In the genomic region with DNA sequence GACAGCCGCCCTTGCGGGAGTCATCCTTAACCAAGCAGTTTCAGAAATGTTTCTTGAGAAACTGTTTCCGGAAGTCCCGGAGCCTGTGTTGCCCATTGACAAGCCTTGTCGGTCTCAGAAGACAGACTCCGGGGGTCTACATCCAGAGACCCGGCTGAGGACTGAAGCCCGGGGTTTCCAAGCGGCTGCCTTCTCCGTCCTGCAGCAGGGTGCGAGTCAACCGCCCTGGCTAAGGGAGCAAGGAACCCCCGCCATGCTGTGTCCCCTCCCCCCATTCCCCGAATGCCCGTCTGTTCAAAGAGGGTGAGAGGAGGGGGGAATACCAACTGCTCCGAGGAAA, we compare ENCODE assay signal across 19 cellular contexts.
DNase-seq lines count a peak whose midpoint lies in the region; ATAC-seq and TF ChIP-seq lines count a peak whose summit lies in the region.
"Had no signal": no experiment of that assay in that cellular context is flagged by ENCODE, and none has a peak within 500 bp of the region (broad histone marks: within the 10 kb centered on the region; RNA-seq: fewer than 3 reads in every experiment).

No MANE protein-coding gene starts in this region.

- CTCF ChIA-PET in MCF 10A (lab: Yijun Ruan, JAX): no interaction called here
- CTCF ChIA-PET in SK-N-SH (lab: Yijun Ruan, JAX): no interaction called here

- no peak overlapping the region for H2AK5ac ChIP-seq in neuronal stem cell (ENCODE audit: low read depth, low read length)

- H3K4me2 ChIP-seq in neuronal stem cell (ENCODE audit: insufficient read depth, low read length, poor library complexity, severe bottlenecking) (no peak overlapping the region), SK-N-SH (no peak overlapping the region)
- H3K4me2 ChIP-seq: BLaER1 had no signal

- H3K27me3 Mint-ChIP-seq in MCF 10A (ENCODE audit: insufficient read depth, unreplicated experiment): no peaks in the 10 kb centered on the region

- peaks cover 24% of the 10 kb centered on the region for H3K4me1 Mint-ChIP-seq in MCF 10A (ENCODE audit: insufficient read depth, unreplicated experiment)

- H2BK15ac ChIP-seq in neuronal stem cell (ENCODE audit: low read length): no peak overlapping the region

- no peak for TF ChIP-seq EP300 in SK-N-SH (IDR thresholded peaks at IDR 0.05; ENCODE audit: borderline replicate concordance in 1 of 2, low read depth in 1 of 2, low read length in 1 of 2)

- no TSS peak for BruUV-seq in MCF 10A (replicated peaks; lab: Mats Ljungman, UMichigan)

- H3K4me1 ChIP-seq in breast epithelium (no peaks in the 10 kb centered on the region), esophagus (ENCODE audit: control insufficient read depth in 2 of 2, insufficient read depth in 2 of 2, low read length in 1 of 2) (peaks cover 0 to 3% of the 10 kb centered on the region in 2 donors), neuronal stem cell (ENCODE audit: control insufficient read depth in 2 of 2, insufficient read depth in 1 of 2, low read depth in 1 of 2, low read length in 2 of 2) (peaks cover 0 to 6% of the 10 kb centered on the region in 2 donors), SK-N-SH (ENCODE audit: control insufficient read depth in 1 of 2, insufficient read depth in 2 of 2, low read depth in 1 of 2, low read length in 1 of 2) (peaks cover 13 to 21% of the 10 kb centered on the region in 2 experiments; a peak in 2 of 4 replicates)

- H4K8ac ChIP-seq in neuronal stem cell (ENCODE audit: low read depth, low read length): no peak overlapping the region

- TF ChIP-seq CTCF in MCF 10A (IDR thresholded peaks at IDR 0.05; ENCODE audit: unreplicated experiment) (no peak), breast epithelium (IDR thresholded peaks at IDR 0.05) (no peak), SK-N-SH (IDR thresholded peaks at IDR 0.05) (no peak)

- H3F3A ChIP-seq in SK-N-SH (replicated peaks; ENCODE audit: insufficient read depth): peaks cover 11% of the 10 kb centered on the region

- POLR2A ChIA-PET in MCF 10A (lab: Yijun Ruan, JAX) (interaction anchor here (1.6 kb wide), 1 partner anchor 9 kb away, joined by 5 read pairs; no protein-coding TSS in a partner anchor), SK-N-SH (lab: Yijun Ruan, JAX) (interaction anchor here (0.7 kb wide), 1 partner anchor 80 kb away, joined by 4 read pairs; no protein-coding TSS in a partner anchor)

- no peak overlapping the region for H2BK12ac ChIP-seq in neuronal stem cell (ENCODE audit: low read length)

- no peak overlapping the region for H3K23ac ChIP-seq in neuronal stem cell (ENCODE audit: low read depth, low read length, poor library complexity)

- no peak overlapping the region for H2AFZ ChIP-seq in neuronal stem cell (ENCODE audit: low read length)
- no peak overlapping the region for H2AFZ ChIP-seq in SK-N-SH (ENCODE audit: low read depth)

- H3K9me3 ChIP-seq in breast epithelium (no peaks in the 10 kb centered on the region), esophagus (ENCODE audit: control insufficient read depth in 2 of 2, insufficient read depth in 1 of 2, low read depth in 1 of 2, low read length in 1 of 2) (no peaks in the 10 kb centered on the region), neuronal stem cell (replicated peaks in 1 of 2; ENCODE audit: control insufficient read depth in 2 of 2, insufficient read depth in 1 of 2, low read depth in 1 of 2, low read length in 2 of 2) (no peaks in the 10 kb centered on the region), SK-N-SH (no peaks in the 10 kb centered on the region)
- H3K9me3 ChIP-seq: BLaER1 had no signal

- no peak overlapping the region for H3K14ac ChIP-seq in neuronal stem cell (ENCODE audit: low read length)

- H3K4ac ChIP-seq in neuronal stem cell (ENCODE audit: low read length): no peak overlapping the region

- H3K4me3 ChIP-seq in breast epithelium (no peak overlapping the region), esophagus (ENCODE audit: low read depth in 1 of 2, low read length in 2 of 2) (peak overlapping the region in 1 of 2 donors; percentile 16), neuronal stem cell (ENCODE audit: low read length in 2 of 2) (no peak overlapping the region), SK-N-SH (ENCODE audit: low read depth in 2 of 2, low read length in 1 of 2) (no peak overlapping the region)
- H3K4me3 ChIP-seq: BLaER1, SK-N-MC had no signal

- intact Hi-C loops in MCF 10A (cut with micrococcal nuclease): no loop called here
- intact Hi-C loops in breast epithelium (cut with DNase I; ENCODE audit: low total_unique reads): no loop called here

- H3K18ac ChIP-seq in neuronal stem cell (ENCODE audit: low read length): peak overlapping the region; percentile 44

- H2BK120ac ChIP-seq in neuronal stem cell (ENCODE audit: low read depth, low read length): no peak overlapping the region

- no peaks in the 10 kb centered on the region for H3K79me1 ChIP-seq in neuronal stem cell (ENCODE audit: low read depth, low read length)

- H3K27ac ChIP-seq in breast epithelium (no peak overlapping the region), esophagus (ENCODE audit: low read depth in 2 of 2, low read length in 1 of 2) (peak overlapping the region; percentile 76 to 90), neuronal stem cell (replicated peaks; ENCODE audit: low read length) (no peak overlapping the region), SK-N-SH (ENCODE audit: low read depth in 2 of 2, low read length in 1 of 2) (no peak overlapping the region)
- H3K27ac ChIP-seq: BLaER1, SK-N-MC had no signal

- TF ChIP-seq POLR2A in breast epithelium (IDR thresholded peaks at IDR 0.05): no peak

- no peaks in the 10 kb centered on the region for H4K20me1 ChIP-seq in SK-N-SH (ENCODE audit: insufficient read depth)
- H4K20me1 ChIP-seq: BLaER1 had no signal

- 60 to 65% methylated on average over 16 of the region's 16 CpGs for WGBS in esophagus, 2 donors
- WGBS in neuronal stem cell (ENCODE audit: extremely low coverage in 2 of 2, insufficient read length in 2 of 2, insufficient replicate concordance in 1 of 2), 2 donors: no CpG with 5 or more reads among the region's 16 CpGs
- WGBS in SK-N-SH (ENCODE audit: low lambda C conversion rate): 93% methylated on average over 11 of the region's 16 CpGs

- TF ChIP-seq RAD21 in SK-N-SH (IDR thresholded peaks at IDR 0.05; ENCODE audit: low read length): no peak

- H3K36me3 ChIP-seq in breast epithelium (no peaks in the 10 kb centered on the region), esophagus (ENCODE audit: control insufficient read depth in 2 of 2, insufficient read depth in 2 of 2, low read length in 1 of 2) (no peaks in the 10 kb centered on the region), neuronal stem cell (replicated peaks in 1 of 2; ENCODE audit: control insufficient read depth in 2 of 2, insufficient read depth in 2 of 2, low read length in 2 of 2) (no peaks in the 10 kb centered on the region), SK-N-SH (replicated peaks in 1 of 2; ENCODE audit: control insufficient read depth in 1 of 2, insufficient read depth in 2 of 2, low read length in 1 of 2) (no peaks in the 10 kb centered on the region)
- H3K36me3 ChIP-seq: BLaER1 had no signal

- H2BK5ac ChIP-seq in neuronal stem cell (ENCODE audit: low read length): no peak overlapping the region

- no peaks in the 10 kb centered on the region for H3K27me3 ChIP-seq in breast epithelium
- no peaks in the 10 kb centered on the region for H3K27me3 ChIP-seq in esophagus (ENCODE audit: control insufficient read depth in 1 of 2, insufficient read depth in 2 of 2, low read length in 2 of 2)
- no peaks in the 10 kb centered on the region for H3K27me3 ChIP-seq in neuronal stem cell (ENCODE audit: control insufficient read depth in 3 of 3, insufficient read depth in 3 of 3, low read depth in 1 of 3, low read length in 3 of 3)
- no peaks in the 10 kb centered on the region for H3K27me3 ChIP-seq in SK-N-SH (ENCODE audit: insufficient read depth)
- H3K27me3 ChIP-seq: BLaER1 had no signal

- H3K4me3 Mint-ChIP-seq in MCF 10A (ENCODE audit: unreplicated experiment): no peak overlapping the region
- H3K4me3 Mint-ChIP-seq: HFFc6 had no signal

- peak overlapping the region; percentile 56 for H3K27ac Mint-ChIP-seq in MCF 10A (ENCODE audit: low read depth, unreplicated experiment)
- H3K27ac Mint-ChIP-seq: HFFc6 had no signal

- DNase-seq in MCF 10A (ENCODE audit: unreplicated experiment) (no peak), breast epithelium (ENCODE audit: low spot score in 2 of 2) (no peak), neuronal stem cell (ENCODE audit: low spot score) (no peak), SK-N-SH (no peak)
- DNase-seq: HFFc6, IMR-90, Karpas-422, MM.1S, NCI-H1092 treated with DMSO at 0.1 percent for 48 hours, NCI-H2107, NCI-H446, NCI-H748 treated with DMSO at 0.1 percent for 48 hours, PC-3 had no signal

- H3K9ac ChIP-seq in neuronal stem cell (ENCODE audit: low read depth, low read length, poor library complexity) (no peak overlapping the region), SK-N-SH (no peak overlapping the region)
- H3K9ac ChIP-seq: BLaER1 had no signal

- no peaks in the 10 kb centered on the region for H3K9me3 Mint-ChIP-seq in MCF 10A (ENCODE audit: unreplicated experiment)
- H3K9me3 Mint-ChIP-seq: HFFc6 had no signal

- ATAC-seq in HG02610 (IDR thresholded peaks at IDR 0.05; ENCODE audit: unreplicated experiment) (no peak), GM21423 (IDR thresholded peaks at IDR 0.05; ENCODE audit: unreplicated experiment) (no peak)
- ATAC-seq: PC-3, Right ventricle myocardium inferior had no signal

- H3K36me3 Mint-ChIP-seq in MCF 10A (ENCODE audit: insufficient read depth, unreplicated experiment): no peaks in the 10 kb centered on the region

- H3K79me2 ChIP-seq in SK-N-SH (ENCODE audit: insufficient read depth): no peaks in the 10 kb centered on the region

- no peaks in the 10 kb centered on the region for H3K9me2 ChIP-seq in SK-N-SH

- no peak overlapping the region for H4K91ac ChIP-seq in neuronal stem cell (ENCODE audit: low read depth, low read length, poor library complexity)

TF ChIP-seq in SK-N-SH, 30 proteins besides CTCF, POLR2A, EP300 and RAD21 (continues in another document):
- TF ChIP-seq ELF1 (IDR thresholded peaks at IDR 0.05) (no peak), GABPA (IDR thresholded peaks at IDR 0.05; ENCODE audit: low read depth) (no peak), MXI1 (IDR thresholded peaks at IDR 0.05; ENCODE audit: low read depth, low read length) (no peak), FOSL2 (IDR thresholded peaks at IDR 0.05; ENCODE audit: borderline replicate concordance, low read depth) (no peak), POLR2AphosphoS5 (IDR thresholded peaks at IDR 0.05; ENCODE audit: low read depth, low read length) (no peak), MEF2A (IDR thresholded peaks at IDR 0.05; ENCODE audit: borderline replicate concordance, low read depth) (no peak), FOXJ3 (CRISPR knock-in tag; IDR thresholded peaks at IDR 0.05) (no peak), TCF12 (IDR thresholded peaks at IDR 0.05) (no peak)
- TF ChIP-seq, protein P1, sequence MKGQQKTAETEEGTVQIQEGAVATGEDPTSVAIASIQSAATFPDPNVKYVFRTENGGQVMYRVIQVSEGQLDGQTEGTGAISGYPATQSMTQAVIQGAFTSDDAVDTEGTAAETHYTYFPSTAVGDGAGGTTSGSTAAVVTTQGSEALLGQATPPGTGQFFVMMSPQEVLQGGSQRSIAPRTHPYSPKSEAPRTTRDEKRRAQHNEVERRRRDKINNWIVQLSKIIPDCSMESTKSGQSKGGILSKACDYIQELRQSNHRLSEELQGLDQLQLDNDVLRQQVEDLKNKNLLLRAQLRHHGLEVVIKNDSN (IDR thresholded peaks at IDR 0.05; ENCODE audit: borderline replicate concordance, low read depth): no peak

Comparison
In these comparisons a context has a peak if more than half of its experiments do, and no peak if none do; other contexts are left out.
1. H3K27ac ChIP-seq: peak in esophagus (2 of 2); none in breast epithelium (0 of 2), neuronal stem cell (single experiment) and SK-N-SH (0 of 2).